ENCODE assay signal across 8 cellular contexts in genomic region chr1:99004270-99005141, GRCh38. TPM values are rescaled to one million over a fixed set of nuclear protein-coding genes. Genes with fewer than 3 reads are reported as not detected.
DNase-seq lines count a peak whose midpoint lies in the region; ATAC-seq lines count a peak whose summit lies in the region.

TSS of gene PLPPR5 (minus strand) at chr1:99004861. CDS start at chr1:99004671, 190 bp downstream.

- no peak for ATAC-seq in HG02623 (IDR thresholded peaks at IDR 0.05; ENCODE audit: unreplicated experiment)
- no peak for ATAC-seq in HG02571 (IDR thresholded peaks at IDR 0.05; ENCODE audit: unreplicated experiment)

- H3K9me3 ChIP-seq in MG63: no peaks in the 10 kb centered on the region

- DNase-seq in Caki2 (ENCODE audit: low read depth) (peak; percentile 33), MG63 (peak; percentile 44), hepatic stellate cell (ENCODE audit: low spot score) (peak; percentile 19), skeletal muscle cell (ENCODE audit: low read depth) (no peak), HPDE6-E6E7 (ENCODE audit: extremely low spot score) (no peak)

- H3K36me3 ChIP-seq in MG63: no peaks in the 10 kb centered on the region

- H3K4me3 Mint-ChIP-seq in activated naive CD8-positive, alpha-beta T cell: peak within 1 kb of the TSS; percentile 79

- H3K27me3 ChIP-seq in MG63: peaks cover 3% of the 10 kb centered on the region; the same call in 1 of the 2 replicates

- H3K4me3 ChIP-seq in MG63 (peak within 1 kb of the TSS; percentile 43), skeletal muscle cell (ENCODE audit: low read depth, low read length) (peak within 1 kb of the TSS; percentile 48)

- H3K9me3 Mint-ChIP-seq in activated naive CD8-positive, alpha-beta T cell (ENCODE audit: low read depth): no peaks in the 10 kb centered on the region

- in situ Hi-C loops in Caki2 (cut with HindIII; ENCODE audit: low pct_unique_long_range_greater_than_20kb, low sequenced_read_pairs): no loop called here

- no peaks in the 10 kb centered on the region for H3K36me3 Mint-ChIP-seq in activated naive CD8-positive, alpha-beta T cell

- no peak within 1 kb of the TSS for H3K27ac Mint-ChIP-seq in activated naive CD8-positive, alpha-beta T cell

- H3K27me3 Mint-ChIP-seq in activated naive CD8-positive, alpha-beta T cell: peaks cover 35% of the 10 kb centered on the region

- H3K4me1 Mint-ChIP-seq in activated naive CD8-positive, alpha-beta T cell (ENCODE audit: low read depth): peaks cover 3% of the 10 kb centered on the region

RNA-seq across cellular contexts. Expression of gene PLPPR5, which starts in this region (rescaled TPM):
- total RNA-seq in Caki2 (2014; rRNA removed; shearing (Covaris generic); ENCODE audit: low replicate concordance): 4.3 and 5.6 TPM in 2 replicates
- total RNA-seq in MG63 (2014; rRNA removed; shearing (Covaris generic); ENCODE audit: low replicate concordance): 0.16 TPM in 1 of 2 replicates, not detected in the other

Comparison
In these comparisons a context has a peak if more than half of its experiments do, and no peak if none do; other contexts are left out.
1. Peak in DNase-seq and H3K4me3 ChIP-seq in MG63; RNA of the gene not detected or under 1 TPM.
2. DNase-seq: peak in Caki2 (single experiment) and hepatic stellate cell (single experiment); none in skeletal muscle cell (single experiment) and HPDE6-E6E7 (single experiment).